1 cellular context compared by ENCODE assay signal in the genomic region with DNA sequence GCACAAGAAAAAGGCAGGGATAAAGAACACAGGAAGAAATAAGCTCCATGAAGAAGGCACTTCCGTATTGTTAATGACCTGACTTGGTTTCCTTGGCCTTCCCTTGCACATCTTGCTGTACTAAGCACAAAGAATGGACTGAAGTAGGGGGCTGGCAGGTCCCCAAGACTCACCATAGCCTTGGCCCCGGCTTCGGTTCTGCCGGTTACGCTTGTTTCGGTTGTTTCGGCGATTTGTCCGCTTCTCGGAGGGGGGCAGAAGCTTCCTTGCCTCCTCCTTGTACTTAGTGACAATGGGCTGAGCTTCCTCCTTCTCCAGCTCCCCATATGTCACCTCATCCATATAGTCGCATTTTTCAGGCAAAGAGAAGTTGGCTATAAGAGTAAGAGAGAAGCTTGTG.
TF ChIP-seq lines count a peak whose summit lies in the region.

No MANE protein-coding gene starts in this region.

TF ChIP-seq in SK-N-SH treated with all-trans-retinoic acid at 6 μM for 48 hours, 23 proteins besides CTCF, POLR2A, EP300 and RAD21:
- TF ChIP-seq TOX (CRISPR knock-in tag; IDR thresholded peaks at IDR 0.05; ENCODE audit: borderline replicate concordance), result no peak
- no peak for TF ChIP-seq CSRNP3 (CRISPR knock-in tag; IDR thresholded peaks at IDR 0.05)
- TF ChIP-seq ARNTL (CRISPR knock-in tag; IDR thresholded peaks at IDR 0.05; ENCODE audit: borderline replicate concordance, low read depth), result no peak
- TF ChIP-seq ZC3H10 (CRISPR knock-in tag; IDR thresholded peaks at IDR 0.05), result no peak
- TF ChIP-seq ISL1 (CRISPR knock-in tag; IDR thresholded peaks at IDR 0.05), result no peak
- no peak for TF ChIP-seq SNAI2 (CRISPR knock-in tag; IDR thresholded peaks at IDR 0.05)
- no peak for TF ChIP-seq RARB (CRISPR knock-in tag; IDR thresholded peaks at IDR 0.05)
- no peak for TF ChIP-seq ESRRG (CRISPR knock-in tag; IDR thresholded peaks at IDR 0.05)
- no peak for TF ChIP-seq ZFP3 (CRISPR knock-in tag; IDR thresholded peaks at IDR 0.05)
- TF ChIP-seq, protein P1, sequence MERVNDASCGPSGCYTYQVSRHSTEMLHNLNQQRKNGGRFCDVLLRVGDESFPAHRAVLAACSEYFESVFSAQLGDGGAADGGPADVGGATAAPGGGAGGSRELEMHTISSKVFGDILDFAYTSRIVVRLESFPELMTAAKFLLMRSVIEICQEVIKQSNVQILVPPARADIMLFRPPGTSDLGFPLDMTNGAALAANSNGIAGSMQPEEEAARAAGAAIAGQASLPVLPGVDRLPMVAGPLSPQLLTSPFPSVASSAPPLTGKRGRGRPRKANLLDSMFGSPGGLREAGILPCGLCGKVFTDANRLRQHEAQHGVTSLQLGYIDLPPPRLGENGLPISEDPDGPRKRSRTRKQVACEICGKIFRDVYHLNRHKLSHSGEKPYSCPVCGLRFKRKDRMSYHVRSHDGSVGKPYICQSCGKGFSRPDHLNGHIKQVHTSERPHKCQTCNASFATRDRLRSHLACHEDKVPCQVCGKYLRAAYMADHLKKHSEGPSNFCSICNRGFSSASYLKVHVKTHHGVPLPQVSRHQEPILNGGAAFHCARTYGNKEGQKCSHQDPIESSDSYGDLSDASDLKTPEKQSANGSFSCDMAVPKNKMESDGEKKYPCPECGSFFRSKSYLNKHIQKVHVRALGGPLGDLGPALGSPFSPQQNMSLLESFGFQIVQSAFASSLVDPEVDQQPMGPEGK (CRISPR knock-in tag; IDR thresholded peaks at IDR 0.05; ENCODE audit: borderline replicate concordance), result no peak
- TF ChIP-seq BACH2 (CRISPR knock-in tag; IDR thresholded peaks at IDR 0.05; ENCODE audit: borderline replicate concordance), result no peak
- TF ChIP-seq POU6F1 (CRISPR knock-in tag; IDR thresholded peaks at IDR 0.05; ENCODE audit: borderline replicate concordance, low read depth), result no peak
- no peak for TF ChIP-seq ZNF70 (CRISPR knock-in tag; IDR thresholded peaks at IDR 0.05)
- no peak for TF ChIP-seq TCF4 (CRISPR knock-in tag; IDR thresholded peaks at IDR 0.05; ENCODE audit: borderline replicate concordance)
- no peak for TF ChIP-seq GLIS3 (CRISPR knock-in tag; IDR thresholded peaks at IDR 0.05)
